Comparison of ENCODE assay signal across 10 cellular contexts in the genomic region with DNA sequence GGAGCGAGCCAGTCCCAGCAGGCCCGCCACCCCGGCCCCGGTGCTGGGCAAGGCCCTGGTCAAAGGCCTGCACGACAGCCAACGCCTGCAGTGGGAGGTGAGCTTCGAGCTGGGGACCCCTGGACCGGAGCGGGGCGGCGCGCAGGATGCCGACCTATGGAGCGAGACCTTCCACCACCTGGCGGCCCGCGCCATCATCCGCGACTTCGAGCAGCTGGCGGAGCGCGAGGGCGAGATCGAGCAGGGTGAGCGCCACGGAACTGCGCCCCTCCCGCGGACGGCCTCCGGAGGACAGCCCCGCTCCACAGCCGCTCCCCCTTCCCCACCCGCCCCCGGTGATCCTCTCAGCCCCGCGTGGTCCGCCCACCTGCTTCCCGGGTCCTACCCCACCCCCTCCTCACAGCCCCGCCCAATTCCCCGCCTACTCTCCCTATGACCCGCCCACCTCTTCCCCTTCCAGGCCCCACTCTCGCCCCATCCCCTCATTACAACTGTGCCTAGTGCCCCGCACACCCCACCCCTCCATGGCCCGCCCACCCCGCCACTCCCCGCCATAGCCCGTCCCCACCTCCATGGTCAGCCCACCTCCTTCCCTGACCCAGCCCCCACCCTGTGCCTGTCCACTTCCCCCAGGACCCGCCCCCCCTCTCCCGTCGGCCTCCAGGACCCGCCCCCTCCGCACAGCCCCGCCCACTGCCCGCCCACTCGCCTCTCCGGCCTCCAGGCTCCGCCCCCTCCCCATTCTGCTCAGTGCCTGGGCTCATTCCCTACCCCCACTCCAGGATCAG. TPM values are rescaled to one million over a fixed set of nuclear protein-coding genes. Genes with fewer than 3 reads are reported as not detected.
DNase-seq lines count a peak whose midpoint lies in the region; ATAC-seq, FAIRE-seq and TF ChIP-seq lines count a peak whose summit lies in the region.
"Had no signal": no experiment of that assay in that cellular context is flagged by ENCODE, and none has a peak within 500 bp of the region (broad histone marks: within the 10 kb centered on the region; RNA-seq: fewer than 3 reads in every experiment).

No MANE protein-coding gene starts in this region.

- no peak for FAIRE-seq in urothelium cell line (lab: Jason Lieb, UNC)

- no peak for TF ChIP-seq CTCF in PC-3 (conservative IDR thresholded peaks at IDR 0.05; ENCODE audit: low read depth, low read length)

- H3K27me3 ChIP-seq in ectodermal cell (ENCODE audit: control insufficient read depth, insufficient read depth, low read length, poor library complexity, severe bottlenecking) (peaks cover 12% of the 10 kb centered on the region), PC-3 (ENCODE audit: low read length) (no peaks in the 10 kb centered on the region)

- no peak overlapping the region for H2AFZ ChIP-seq in PC-3 (ENCODE audit: low read length)

- no peak overlapping the region for H3K9ac ChIP-seq in PC-3 (ENCODE audit: low read length)

- H3K4me1 ChIP-seq in ectodermal cell (ENCODE audit: control insufficient read depth, insufficient read depth, low read length): peaks cover 8% of the 10 kb centered on the region
- H3K4me1 ChIP-seq in PC-3 (ENCODE audit: insufficient read depth, low read length): no peaks in the 10 kb centered on the region

- WGBS in ectodermal cell, 2 experiments: 28 to 31% methylated on average over 50 to 56 of the region's 59 CpGs

- H3K4me3 ChIP-seq in ectodermal cell (ENCODE audit: insufficient read depth, low read depth, low read length) (peak overlapping the region; percentile 29), PC-3 (ENCODE audit: low read length) (no peak overlapping the region)

- POLR2A ChIA-PET in naive thymus-derived CD8-positive, alpha-beta T cell (lab: Charles Lee): interaction anchor here (0.5 kb wide), 1 partner anchor 515 kb away, joined by 3 read pairs; no protein-coding TSS in a partner anchor
- POLR2A ChIA-PET in PC-3 (lab: Charles Lee; ENCODE audit: unreplicated experiment): no interaction called here

- H3K36me3 ChIP-seq in ectodermal cell (ENCODE audit: control insufficient read depth, insufficient read depth, low read length) (no peaks in the 10 kb centered on the region), PC-3 (ENCODE audit: low read depth, low read length) (no peaks in the 10 kb centered on the region)

- BruUV-seq in PC-3 (replicated peaks; lab: Mats Ljungman, UMichigan): no TSS peak

- H3K9me3 ChIP-seq in ectodermal cell (ENCODE audit: control insufficient read depth, low read length) (no peaks in the 10 kb centered on the region), PC-3 (ENCODE audit: low read length) (no peaks in the 10 kb centered on the region)

- H3K27ac ChIP-seq in ectodermal cell (ENCODE audit: insufficient read depth, low read depth, low read length, poor library complexity, severe bottlenecking): no peak overlapping the region
- no peak overlapping the region for H3K27ac ChIP-seq in PC-3 (ENCODE audit: low read length)

- H3K4me2 ChIP-seq in PC-3 (ENCODE audit: low read length): no peak overlapping the region

- peaks cover 0 to 9% (median 7%) of the 10 kb centered on the region in 4 donors for H3K4me1 Mint-ChIP-seq in naive thymus-derived CD8-positive, alpha-beta T cell

- CTCF ChIA-PET in PC-3 (lab: Charles Lee): no interaction called here

- peaks cover 2 to 8% (median 7%) of the 10 kb centered on the region in 3 donors for H3K36me3 Mint-ChIP-seq in naive thymus-derived CD8-positive, alpha-beta T cell

- no peaks in the 10 kb centered on the region for H3F3A ChIP-seq in PC-3 (ENCODE audit: low read length, unreplicated experiment)

- intact Hi-C loops in PC-3 (cut with micrococcal nuclease): no loop called here

- peak overlapping the region in 7 of 10 donors; percentile 29 to 82 (median 61) for H3K4me3 Mint-ChIP-seq in naive thymus-derived CD8-positive, alpha-beta T cell

- ATAC-seq in naive thymus-derived CD8-positive, alpha-beta T cell: peak; percentile 51 to 58
- no peak for ATAC-seq in HG03442 (IDR thresholded peaks at IDR 0.05; ENCODE audit: unreplicated experiment)
- ATAC-seq in HG03039 (IDR thresholded peaks at IDR 0.05; ENCODE audit: unreplicated experiment): no peak
- ATAC-seq in PC-3: no peak

- peak; percentile 3 for DNase-seq in CD1c-positive myeloid dendritic cell (ENCODE audit: extremely low spot score)
- peak; percentile 70 for DNase-seq in NAMALWA (ENCODE audit: low spot score)
- peak in 3 of 10 donors; percentile 7 to 30 (median 16) for DNase-seq in naive thymus-derived CD8-positive, alpha-beta T cell
- DNase-seq in urothelium cell line (ENCODE audit: low spot score): no peak
- DNase-seq in PC-3: no peak
- DNase-seq: OCI-M1 had no signal

- no peaks in the 10 kb centered on the region for H4K20me1 ChIP-seq in PC-3 (ENCODE audit: low read length)

- no peaks in the 10 kb centered on the region for H3K9me2 ChIP-seq in PC-3 (replicated peaks; ENCODE audit: low read length)

- H3K27ac Mint-ChIP-seq in naive thymus-derived CD8-positive, alpha-beta T cell: no peak overlapping the region

- peaks cover 17 to 52% (median 41%) of the 10 kb centered on the region in 5 donors for H3K27me3 Mint-ChIP-seq in naive thymus-derived CD8-positive, alpha-beta T cell

- H3K79me2 ChIP-seq in PC-3 (ENCODE audit: low read length): no peaks in the 10 kb centered on the region

- H3K9me3 Mint-ChIP-seq in naive thymus-derived CD8-positive, alpha-beta T cell: peaks cover 2 to 15% (median 9%) of the 10 kb centered on the region in 9 donors

RNA-seq across cellular contexts. Expression of a gene that starts 52.7 kb away (rescaled TPM):
- polyA plus RNA-seq in ectodermal cell (2013, experiment 1 of 4): 0.54 TPM
- 0.43 TPM for polyA plus RNA-seq in ectodermal cell (2013, experiment 2 of 4)
- 0.53 TPM for polyA plus RNA-seq in ectodermal cell (2013, experiment 3 of 4)
- 0.45 TPM for polyA plus RNA-seq in ectodermal cell (2013, experiment 4 of 4)
- not detected for total RNA-seq in naive thymus-derived CD8-positive, alpha-beta T cell
- under 1 TPM in 1 of 3 donors, not detected in 2; 0.06 TPM for polyA plus RNA-seq in naive thymus-derived CD8-positive, alpha-beta T cell
- not detected in 2 replicates for total RNA-seq in PC-3 (2014; rRNA removed)
- total RNA-seq: Daoy had no signal

Comparison
In these comparisons a context has a peak if more than half of its experiments do, and no peak if none do; other contexts are left out.
1. DNase-seq: peak in CD1c-positive myeloid dendritic cell (single experiment) and NAMALWA (single experiment); none in urothelium cell line (single experiment) and PC-3 (single experiment).
2. ATAC-seq: peak in naive thymus-derived CD8-positive, alpha-beta T cell (2 of 2); none in HG03442 (single experiment), HG03039 (single experiment) and PC-3 (single experiment).